Comparison of ENCODE assay signal across 18 cellular contexts in genomic region chr19:24071078-24071477, GRCh38. TPM values are rescaled to one million over a fixed set of nuclear protein-coding genes. Genes with fewer than 3 reads are reported as not detected.
A peak's percentile ranks its signal among the peaks of the same experiment; 100 is the strongest.
DNase-seq lines count a peak whose midpoint lies in the region; ATAC-seq and TF ChIP-seq lines count a peak whose summit lies in the region.
"Had no signal": no experiment of that assay in that cellular context is flagged by ENCODE, and none has a peak within 500 bp of the region (broad histone marks: within the 10 kb centered on the region; RNA-seq: fewer than 3 reads in every experiment).

No MANE protein-coding gene starts in this region.

- H3K4me1 Mint-ChIP-seq in activated T-helper 17 cell treated with anti-CD3 and anti-CD28 coated beads, Interleukin-2, amount 50 U/mL, for 72 hours, result peaks cover 9% of the 10 kb centered on the region
- no peaks in the 10 kb centered on the region for H3K4me1 Mint-ChIP-seq in activated CD4-positive, alpha-beta memory T cell treated with anti-CD3 and anti-CD28 coated beads, Interleukin-2, amount 10 ng/mL, durations not matched to agents 7 days and 5 days
- H3K4me1 Mint-ChIP-seq: B cell had no signal

- CTCF ChIA-PET in activated CD4-positive, alpha-beta memory T cell treated with anti-CD3 and anti-CD28 coated beads, Interleukin-2, amount 10 ng/mL, durations not matched to agents 7 days and 5 days (lab: Charles Lee), result no interaction called here

- no peaks in the 10 kb centered on the region for H3K9me3 Mint-ChIP-seq in activated T-helper 17 cell treated with anti-CD3 and anti-CD28 coated beads, Interleukin-2, amount 50 U/mL, for 72 hours
- peaks cover 20% of the 10 kb centered on the region for H3K9me3 Mint-ChIP-seq in activated CD4-positive, alpha-beta memory T cell treated with anti-CD3 and anti-CD28 coated beads, Interleukin-2, amount 10 ng/mL, durations not matched to agents 7 days and 5 days

- DNase-seq in epithelial cell of esophagus (ENCODE audit: low read depth), result peak; percentile 62
- no peak for DNase-seq in left lobe of liver (ENCODE audit: low spot score)
- peak; percentile 1 for DNase-seq in sciatic nerve (ENCODE audit: low spot score)
- no peak for DNase-seq in activated CD4-positive, alpha-beta T cell treated with anti-CD3 and anti-CD28 coated beads, Interleukin-2, amount 50 U/mL, for 48 hours
- no peak for DNase-seq in activated CD4-positive, alpha-beta memory T cell treated with anti-CD3 and anti-CD28 coated beads, Interleukin-2, amount 10 ng/mL, durations not matched to agents 7 days and 5 days
- no peak for DNase-seq in CD1c-positive myeloid dendritic cell (ENCODE audit: extremely low spot score)
- DNase-seq: CD4-positive, CD25-positive, alpha-beta regulatory T cell; CD8-positive, alpha-beta memory T cell; COR-L47; DMS 273 treated with DMSO at 0.1 percent for 48 hours; DMS53; DND-41; EL; H9 had no signal

- H3K4me3 Mint-ChIP-seq in activated T-helper 17 cell treated with anti-CD3 and anti-CD28 coated beads, Interleukin-2, amount 50 U/mL, for 72 hours, result no peak overlapping the region
- no peak overlapping the region for H3K4me3 Mint-ChIP-seq in activated CD4-positive, alpha-beta memory T cell treated with anti-CD3 and anti-CD28 coated beads, Interleukin-2, amount 10 ng/mL, durations not matched to agents 7 days and 5 days
- H3K4me3 Mint-ChIP-seq: B cell; CD4-positive, CD25-positive, alpha-beta regulatory T cell; CD8-positive, alpha-beta memory T cell; H9 had no signal

- H3K4me3 ChIP-seq in epithelial cell of esophagus (ENCODE audit: low read length), result no peak overlapping the region
- H3K4me3 ChIP-seq: BLaER1 treated with 17β-estradiol and CSF1 and Interleukin-3, amounts not matched to agents 10 nM and 100 nM; GM12878 had no signal

- POLR2A ChIA-PET in activated CD4-positive, alpha-beta memory T cell treated with anti-CD3 and anti-CD28 coated beads, Interleukin-2, amount 10 ng/mL, durations not matched to agents 7 days and 5 days (lab: Charles Lee), result no interaction called here

- ATAC-seq in activated T-helper 17 cell treated with anti-CD3 and anti-CD28 coated beads, Interleukin-2, amount 50 U/mL, for 72 hours (replicated peaks), result peak; percentile 12
- ATAC-seq in left lobe of liver (peak; percentile 82), sciatic nerve (no peak)
- ATAC-seq: GM12878 had no signal

- intact Hi-C loops in sciatic nerve (cut with DNase I), result no loop called here

- peaks cover 50% of the 10 kb centered on the region for H3K36me3 Mint-ChIP-seq in activated T-helper 17 cell treated with anti-CD3 and anti-CD28 coated beads, Interleukin-2, amount 50 U/mL, for 72 hours (ENCODE audit: low read depth)
- H3K36me3 Mint-ChIP-seq in activated CD4-positive, alpha-beta memory T cell treated with anti-CD3 and anti-CD28 coated beads, Interleukin-2, amount 10 ng/mL, durations not matched to agents 7 days and 5 days (ENCODE audit: low read depth), result peaks cover 59% of the 10 kb centered on the region

- H3K27ac Mint-ChIP-seq in activated T-helper 17 cell treated with anti-CD3 and anti-CD28 coated beads, Interleukin-2, amount 50 U/mL, for 72 hours, result no peak overlapping the region
- no peak overlapping the region for H3K27ac Mint-ChIP-seq in activated CD4-positive, alpha-beta memory T cell treated with anti-CD3 and anti-CD28 coated beads, Interleukin-2, amount 10 ng/mL, durations not matched to agents 7 days and 5 days
- H3K27ac Mint-ChIP-seq: B cell; CD4-positive, CD25-positive, alpha-beta regulatory T cell; H9 had no signal

- no peaks in the 10 kb centered on the region for H3K27me3 Mint-ChIP-seq in activated T-helper 17 cell treated with anti-CD3 and anti-CD28 coated beads, Interleukin-2, amount 50 U/mL, for 72 hours
- H3K27me3 Mint-ChIP-seq in activated CD4-positive, alpha-beta memory T cell treated with anti-CD3 and anti-CD28 coated beads, Interleukin-2, amount 10 ng/mL, durations not matched to agents 7 days and 5 days, result no peaks in the 10 kb centered on the region
- H3K27me3 Mint-ChIP-seq: B cell; CD4-positive, CD25-positive, alpha-beta regulatory T cell; CD8-positive, alpha-beta memory T cell had no signal

- TF ChIP-seq CTCF in epithelial cell of esophagus (IDR thresholded peaks at IDR 0.05; ENCODE audit: insufficient read depth, low read depth, low read length, missing control alignments), result no peak

RNA-seq across cellular contexts. Expression of gene ZNF254, which starts 15.9 kb away (rescaled TPM):
- 10 to 100 TPM in 1 of 2 donors, 1 to 10 TPM in 1; 9.6 to 10.2 TPM for total RNA-seq in activated T-helper 17 cell treated with anti-CD3 and anti-CD28 coated beads, Interleukin-2, amount 50 U/mL, for 72 hours
- total RNA-seq in left lobe of liver, result 5.8 TPM
- 22.2 TPM for total RNA-seq in sciatic nerve
- 10 to 100 TPM in 1 of 2 experiments, 1 to 10 TPM in 1; 9.9 to 10.2 TPM for total RNA-seq in activated CD4-positive, alpha-beta memory T cell treated with anti-CD3 and anti-CD28 coated beads, Interleukin-2, amount 10 ng/mL, durations not matched to agents 7 days and 5 days

Comparison
In these comparisons a context has a peak if more than half of its experiments do, and no peak if none do; other contexts are left out.
1. DNase-seq: peak in epithelial cell of esophagus (single experiment) and sciatic nerve (single experiment); none in left lobe of liver (single experiment), activated CD4-positive, alpha-beta T cell treated with anti-CD3 and anti-CD28 coated beads, Interleukin-2, amount 50 U/mL, for 48 hours (0 of 2), activated CD4-positive, alpha-beta memory T cell treated with anti-CD3 and anti-CD28 coated beads, Interleukin-2, amount 10 ng/mL, durations not matched to agents 7 days and 5 days (single experiment) and CD1c-positive myeloid dendritic cell (single experiment).